In the genomic region with DNA sequence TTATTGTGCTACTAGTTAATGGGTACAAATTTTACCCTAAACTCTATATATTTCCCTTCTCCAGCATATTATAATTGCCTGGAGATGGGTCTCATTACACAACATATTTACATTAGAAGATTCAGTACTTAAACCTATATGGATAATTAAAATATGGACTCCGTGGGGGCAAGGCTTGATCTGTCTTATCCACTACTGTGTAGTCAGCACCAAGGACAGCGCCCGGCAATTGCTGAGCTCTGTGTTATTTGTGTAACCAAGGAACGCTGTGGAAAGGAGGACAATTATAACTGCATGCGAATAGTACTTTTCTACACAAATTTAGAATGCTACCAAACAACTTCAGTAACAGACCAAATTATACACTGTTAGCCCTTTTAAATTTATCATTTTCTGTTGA, we compare ENCODE assay signal across 10 cellular contexts.
DNase-seq lines count a peak whose midpoint lies in the region; ATAC-seq and TF ChIP-seq lines count a peak whose summit lies in the region.
"Had no signal": no experiment of that assay in that cellular context is flagged by ENCODE, and none has a peak within 500 bp of the region (broad histone marks: within the 10 kb centered on the region; RNA-seq: fewer than 3 reads in every experiment).

No MANE protein-coding gene starts in this region.

- TF ChIP-seq EP300 in gastroesophageal sphincter (IDR thresholded peaks at IDR 0.05): no peak

- H3K36me3 ChIP-seq in RWPE2 (ENCODE audit: low read depth) (no peaks in the 10 kb centered on the region), gastroesophageal sphincter (no peaks in the 10 kb centered on the region)

- peaks cover 10 to 21% of the 10 kb centered on the region in 2 donors for H3K9me3 Mint-ChIP-seq in stimulated activated naive CD8-positive, alpha-beta T cell treated with anti-CD3 and anti-CD28 coated beads, Interleukin-15, amount 100 ng/mL, for 72 hours
- peaks cover 8 to 9% of the 10 kb centered on the region in 2 donors for H3K9me3 Mint-ChIP-seq in activated T-cell treated with anti-CD3 and anti-CD28 coated beads, Interleukin-2, amount 50 U/mL, for 72 hours

- TF ChIP-seq CTCF in RWPE2 (IDR thresholded peaks at IDR 0.05; ENCODE audit: poor library complexity, severe bottlenecking) (no peak), fibroblast of pulmonary artery (IDR thresholded peaks at IDR 0.05; ENCODE audit: low read length, missing control alignments) (no peak), gastroesophageal sphincter (IDR thresholded peaks at IDR 0.05) (no peak)

- H3K36me3 Mint-ChIP-seq in activated T-cell treated with anti-CD3 and anti-CD28 coated beads, Interleukin-2, amount 50 U/mL, for 72 hours (ENCODE audit: insufficient read depth in 2 of 2): peaks cover 0 to 1% of the 10 kb centered on the region in 2 donors
- H3K36me3 Mint-ChIP-seq: activated naive CD4-positive, alpha-beta T cell treated with anti-CD3 and anti-CD28 coated beads, Interleukin-2, amount 50 U/mL, for 72 hours had no signal

- H3K27me3 ChIP-seq in RWPE2 (ENCODE audit: insufficient read depth, poor library complexity, severe bottlenecking) (peaks cover 2% of the 10 kb centered on the region), gastroesophageal sphincter (no peaks in the 10 kb centered on the region)

- H3K4me1 Mint-ChIP-seq in stimulated activated naive CD8-positive, alpha-beta T cell treated with anti-CD3 and anti-CD28 coated beads, Interleukin-15, amount 100 ng/mL, for 72 hours: no peaks in the 10 kb centered on the region
- H3K4me1 Mint-ChIP-seq in activated T-cell treated with anti-CD3 and anti-CD28 coated beads, Interleukin-2, amount 50 U/mL, for 72 hours (ENCODE audit: low read depth): no peaks in the 10 kb centered on the region

- no peak overlapping the region for H3K27ac Mint-ChIP-seq in stimulated activated naive CD8-positive, alpha-beta T cell treated with anti-CD3 and anti-CD28 coated beads, Interleukin-15, amount 100 ng/mL, for 72 hours
- no peak overlapping the region for H3K27ac Mint-ChIP-seq in activated T-cell treated with anti-CD3 and anti-CD28 coated beads, Interleukin-2, amount 50 U/mL, for 72 hours
- H3K27ac Mint-ChIP-seq: activated naive CD4-positive, alpha-beta T cell treated with anti-CD3 and anti-CD28 coated beads, Interleukin-2, amount 50 U/mL, for 72 hours had no signal

- H3K9me3 ChIP-seq in RWPE2 (ENCODE audit: severe bottlenecking): no peaks in the 10 kb centered on the region
- no peaks in the 10 kb centered on the region for H3K9me3 ChIP-seq in gastroesophageal sphincter

- peak; percentile 18 for DNase-seq in stimulated activated naive CD8-positive, alpha-beta T cell treated with anti-CD3 and anti-CD28 coated beads, Interleukin-15, Interleukin-2, amounts not matched to agents 100 U/mL and 50 U/mL, for 24 hours
- DNase-seq in stimulated activated naive CD8-positive, alpha-beta T cell treated with anti-CD3 and anti-CD28 coated beads, Interleukin-15, amount 100 ng/mL, for 72 hours: no peak
- DNase-seq in RWPE2 (ENCODE audit: low spot score) (no peak), fibroblast of pulmonary artery (ENCODE audit: low read depth) (peak; percentile 30), activated gamma-delta T cell treated with Interleukin-2 at 50 U/mL for 16 hours (no peak), NCI-H2171 treated with DMSO at 0.1 percent for 48 hours (lab: John Stamatoyannopoulos, UW) (no peak)
- DNase-seq in activated T-cell treated with anti-CD3 and anti-CD28 coated beads, Interleukin-2, amount 50 U/mL, for 72 hours: no peak
- DNase-seq: GOT3 had no signal

- no peak overlapping the region for H3K4me3 Mint-ChIP-seq in stimulated activated naive CD8-positive, alpha-beta T cell treated with anti-CD3 and anti-CD28 coated beads, Interleukin-15, amount 100 ng/mL, for 72 hours
- H3K4me3 Mint-ChIP-seq in activated T-cell treated with anti-CD3 and anti-CD28 coated beads, Interleukin-2, amount 50 U/mL, for 72 hours: no peak overlapping the region

- no peaks in the 10 kb centered on the region for H3K27me3 Mint-ChIP-seq in stimulated activated naive CD8-positive, alpha-beta T cell treated with anti-CD3 and anti-CD28 coated beads, Interleukin-15, amount 100 ng/mL, for 72 hours
- no peaks in the 10 kb centered on the region for H3K27me3 Mint-ChIP-seq in activated T-cell treated with anti-CD3 and anti-CD28 coated beads, Interleukin-2, amount 50 U/mL, for 72 hours (ENCODE audit: low read depth)

- ATAC-seq in stimulated activated naive CD8-positive, alpha-beta T cell treated with anti-CD3 and anti-CD28 coated beads, Interleukin-15, Interleukin-2, amounts not matched to agents 100 U/mL and 50 U/mL, for 24 hours: no peak
- ATAC-seq in stimulated activated naive CD8-positive, alpha-beta T cell treated with anti-CD3 and anti-CD28 coated beads, Interleukin-15, amount 100 ng/mL, for 72 hours: no peak
- ATAC-seq in RWPE2 (ENCODE audit: low read depth) (peak; percentile 75; the same call in 2 of the 3 replicates), gastroesophageal sphincter (no peak)
- no peak for ATAC-seq in activated T-cell treated with anti-CD3 and anti-CD28 coated beads, Interleukin-2, amount 50 U/mL, for 72 hours (replicated peaks in 1 of 2)
- ATAC-seq: activated naive CD4-positive, alpha-beta T cell treated with anti-CD3 and anti-CD28 coated beads, Interleukin-2, amount 50 U/mL, for 72 hours had no signal

- H3K4me1 ChIP-seq in RWPE2 (ENCODE audit: insufficient read depth, poor library complexity, severe bottlenecking) (no peaks in the 10 kb centered on the region), gastroesophageal sphincter (no peaks in the 10 kb centered on the region)

- H3K27ac ChIP-seq in RWPE2 (ENCODE audit: poor library complexity, severe bottlenecking) (no peak overlapping the region), gastroesophageal sphincter (no peak overlapping the region)

- WGBS in gastroesophageal sphincter (ENCODE audit: low coverage in 1 of 2), 2 donors: 16 to 50% methylated on average over 2 to 5 of the region's 5 CpGs

- H3K4me3 ChIP-seq in RWPE2 (ENCODE audit: severe bottlenecking) (no peak overlapping the region), fibroblast of pulmonary artery (replicated peaks; ENCODE audit: low read depth, low read length) (no peak overlapping the region), gastroesophageal sphincter (no peak overlapping the region)

- no peak for TF ChIP-seq POLR2A in gastroesophageal sphincter (IDR thresholded peaks at IDR 0.05)

Comparison
In these comparisons a context has a peak if more than half of its experiments do, and no peak if none do; other contexts are left out.
1. DNase-seq: peak in stimulated activated naive CD8-positive, alpha-beta T cell treated with anti-CD3 and anti-CD28 coated beads, Interleukin-15, Interleukin-2, amounts not matched to agents 100 U/mL and 50 U/mL, for 24 hours (single experiment) and fibroblast of pulmonary artery (single experiment); none in stimulated activated naive CD8-positive, alpha-beta T cell treated with anti-CD3 and anti-CD28 coated beads, Interleukin-15, amount 100 ng/mL, for 72 hours (0 of 2), RWPE2 (single experiment), activated gamma-delta T cell treated with Interleukin-2 at 50 U/mL for 16 hours (single experiment), activated T-cell treated with anti-CD3 and anti-CD28 coated beads, Interleukin-2, amount 50 U/mL, for 72 hours (0 of 2) and NCI-H2171 treated with DMSO at 0.1 percent for 48 hours (single experiment).